13 cellular contexts compared by ENCODE assay signal in genomic region chr2:2229898-2230817, GRCh38.
DNase-seq lines count a peak whose midpoint lies in the region; ATAC-seq, FAIRE-seq and TF ChIP-seq lines count a peak whose summit lies in the region.
"Had no signal": no experiment of that assay in that cellular context is flagged by ENCODE, and none has a peak within 500 bp of the region (broad histone marks: within the 10 kb centered on the region; RNA-seq: fewer than 3 reads in every experiment).

No MANE protein-coding gene starts in this region.

- no peaks in the 10 kb centered on the region for H3K9me3 Mint-ChIP-seq in type B pancreatic cell
- H3K9me3 Mint-ChIP-seq: activated naive CD4-positive, alpha-beta T cell treated with anti-CD3 and anti-CD28 coated beads, Interleukin-2, amount 10 ng/mL, durations not matched to agents 7 days and 5 days had no signal

- no peak overlapping the region for H3K4me3 Mint-ChIP-seq in type B pancreatic cell
- H3K4me3 Mint-ChIP-seq: activated naive CD4-positive, alpha-beta T cell treated with anti-CD3 and anti-CD28 coated beads, Interleukin-2, amount 10 ng/mL, durations not matched to agents 7 days and 5 days had no signal

- H3K27ac Mint-ChIP-seq in type B pancreatic cell, result no peak overlapping the region
- H3K27ac Mint-ChIP-seq: activated naive CD4-positive, alpha-beta T cell treated with anti-CD3 and anti-CD28 coated beads, Interleukin-2, amount 10 ng/mL, durations not matched to agents 7 days and 5 days had no signal

- no peak for ATAC-seq in HepG2
- ATAC-seq in right lobe of liver, result no peak
- ATAC-seq: lower lobe of right lung had no signal

- H3K9ac ChIP-seq in HepG2 (ENCODE audit: insufficient read depth, low read depth, low read length), result no peak overlapping the region
- H3K9ac ChIP-seq: BLaER1 treated with 17β-estradiol and CSF1 and Interleukin-3, amounts not matched to agents 10 nM and 100 nM had no signal

- H3K27ac ChIP-seq in HepG2 (ENCODE audit: extremely low read length, insufficient read depth, low read length) (no peak overlapping the region), right lobe of liver (no peak overlapping the region), OCI-LY7 (ENCODE audit: low read depth, low read length, poor library complexity, severe bottlenecking) (no peak overlapping the region)
- no peak overlapping the region for H3K27ac ChIP-seq in effector memory CD4-positive, alpha-beta T cell (ENCODE audit: insufficient read depth, low read length, poor library complexity, severe bottlenecking)
- H3K27ac ChIP-seq: BLaER1 treated with 17β-estradiol and CSF1 and Interleukin-3, amounts not matched to agents 10 nM and 100 nM; lower lobe of right lung; WERI-Rb-1 had no signal

- in situ Hi-C loops in HepG2 (cut with HindIII; ENCODE audit: extremely low pct_ligation_motif_present, low pct_unique_long_range_greater_than_20kb), result no loop called here

- no peak for TF ChIP-seq RAD21 in HepG2 (CRISPR knock-in tag; IDR thresholded peaks at IDR 0.05)

- H3K27me3 Mint-ChIP-seq in type B pancreatic cell, result no peaks in the 10 kb centered on the region

- no TSS peak for BruUV-seq in HepG2 (replicated peaks; lab: Mats Ljungman, UMichigan)
- no TSS peak for BruUV-seq in OCI-LY7 (replicated peaks; lab: Mats Ljungman, UMichigan)

- H3K4me1 ChIP-seq in HepG2 (ENCODE audit: insufficient read depth, low read length) (no peaks in the 10 kb centered on the region), right lobe of liver (no peaks in the 10 kb centered on the region), OCI-LY7 (ENCODE audit: insufficient read depth, low read length, poor library complexity, severe bottlenecking) (no peaks in the 10 kb centered on the region)
- no peaks in the 10 kb centered on the region for H3K4me1 ChIP-seq in effector memory CD4-positive, alpha-beta T cell (ENCODE audit: control insufficient read depth, insufficient read depth, low read length, poor library complexity, severe bottlenecking)
- H3K4me1 ChIP-seq: lower lobe of right lung had no signal

- H3K36me3 Mint-ChIP-seq in type B pancreatic cell, result no peaks in the 10 kb centered on the region
- H3K36me3 Mint-ChIP-seq: activated naive CD4-positive, alpha-beta T cell treated with anti-CD3 and anti-CD28 coated beads, Interleukin-2, amount 10 ng/mL, durations not matched to agents 7 days and 5 days had no signal

- FAIRE-seq in HepG2 (lab: Jason Lieb, UNC), result no peak

- peak; percentile 16; the same call in 1 of the 2 replicates for TF ChIP-seq CTCF in HepG2 (CRISPR knock-in tag; IDR thresholded peaks at IDR 0.05)
- peak in 1 of 4 donors; percentile 7 for TF ChIP-seq CTCF in right lobe of liver (IDR thresholded peaks at IDR 0.05)
- TF ChIP-seq CTCF in OCI-LY7 (conservative IDR thresholded peaks at IDR 0.05; ENCODE audit: low read length), result peak; percentile 41; the same call in 1 of the 2 replicates
- TF ChIP-seq CTCF in type B pancreatic cell (conservative IDR thresholded peaks at IDR 0.05), result peak; percentile 44

- H3K4me1 Mint-ChIP-seq in type B pancreatic cell (ENCODE audit: unreplicated experiment), result no peaks in the 10 kb centered on the region
- H3K4me1 Mint-ChIP-seq: activated naive CD4-positive, alpha-beta T cell treated with anti-CD3 and anti-CD28 coated beads, Interleukin-2, amount 10 ng/mL, durations not matched to agents 7 days and 5 days had no signal

- no peak overlapping the region for H3K4me2 ChIP-seq in HepG2 (ENCODE audit: low read depth, low read length)
- no peak overlapping the region for H3K4me2 ChIP-seq in OCI-LY7 (ENCODE audit: low read length)

- H2AFZ ChIP-seq in HepG2 (ENCODE audit: low read length) (no peak overlapping the region), OCI-LY7 (ENCODE audit: low read length) (no peak overlapping the region)

- no peaks in the 10 kb centered on the region for H3K9me2 ChIP-seq in OCI-LY7 (ENCODE audit: insufficient read depth, low read length)

- no peaks in the 10 kb centered on the region for H3K79me2 ChIP-seq in HepG2 (ENCODE audit: insufficient read depth, low read length)
- no peaks in the 10 kb centered on the region for H3K79me2 ChIP-seq in OCI-LY7 (ENCODE audit: insufficient read depth, low read depth, low read length)

- H3K4me3 ChIP-seq in HepG2 (replicated peaks in 1 of 3; ENCODE audit: insufficient read depth in 1 of 3, low read depth in 2 of 3, low read length in 3 of 3) (no peak overlapping the region), right lobe of liver (no peak overlapping the region), OCI-LY7 (ENCODE audit: low read depth, low read length, poor library complexity, severe bottlenecking) (no peak overlapping the region)
- H3K4me3 ChIP-seq in effector memory CD4-positive, alpha-beta T cell (ENCODE audit: insufficient read depth, low read depth, low read length, poor library complexity, severe bottlenecking), result no peak overlapping the region
- H3K4me3 ChIP-seq: BLaER1 treated with 17β-estradiol and CSF1 and Interleukin-3, amounts not matched to agents 10 nM and 100 nM; lower lobe of right lung had no signal

- TF ChIP-seq POLR2A in HepG2 (IDR thresholded peaks at IDR 0.05; ENCODE audit: insufficient read depth in 1 of 2, low read depth in 2 of 2, low read length in 2 of 2) (no peak), right lobe of liver (IDR thresholded peaks at IDR 0.05) (no peak)

- POLR2A ChIA-PET in HepG2 (lab: Yijun Ruan, JAX), result no interaction called here
- POLR2A ChIA-PET in OCI-LY7 (lab: Charles Lee), result no interaction called here

- no peak for TF ChIP-seq EP300 in HepG2 (IDR thresholded peaks at IDR 0.05; ENCODE audit: low read depth in 2 of 2, low read length in 2 of 2)
- no peak for TF ChIP-seq EP300 in HepG2 (CRISPR knock-in tag; IDR thresholded peaks at IDR 0.05; ENCODE audit: borderline replicate concordance)

- no peak for DNase-seq in HepG2 (ENCODE audit: low spot score)
- DNase-seq in right lobe of liver, result no peak
- DNase-seq in OCI-LY7 (ENCODE audit: low spot score), result no peak
- DNase-seq in head of caudate nucleus, result peak; percentile 26 to 82 (median 58)
- DNase-seq in type B pancreatic cell (ENCODE audit: extremely low spot score, unreplicated experiment), result no peak
- DNase-seq in effector memory CD4-positive, alpha-beta T cell, result no peak
- no peak for DNase-seq in kidney glomerular epithelial cell (lab: John Stamatoyannopoulos, UW)
- DNase-seq in activated T-cell treated with anti-CD3 and anti-CD28 coated beads, Interleukin-2, amount 50 U/mL, for 1 hour, result no peak
- DNase-seq: activated naive CD4-positive, alpha-beta T cell treated with anti-CD3 and anti-CD28 coated beads, Interleukin-2, amount 10 ng/mL, durations not matched to agents 7 days and 5 days; erythroblast; lower lobe of right lung; WERI-Rb-1 had no signal

- intact Hi-C loops in HepG2 (cut with micrococcal nuclease; ENCODE audit: unreplicated experiment), result no loop called here
- intact Hi-C loops in right lobe of liver (cut with DNase I), result no loop called here
- intact Hi-C loops in OCI-LY7 (cut with micrococcal nuclease; ENCODE audit: unreplicated experiment), result no loop called here
- intact Hi-C loops in head of caudate nucleus (cut with DNase I), result no loop called here

- WGBS in HepG2 (ENCODE audit: low lambda C conversion rate), result 31% methylated on average over 18 of the region's 18 CpGs
- WGBS in right lobe of liver (ENCODE audit: insufficient coverage, low coverage, low lambda C conversion rate, missing lambda C conversion rate), result 53% methylated on average over 12 of the region's 18 CpGs

- no peaks in the 10 kb centered on the region for H3K9me3 ChIP-seq in HepG2 (ENCODE audit: low read length)
- H3K9me3 ChIP-seq in right lobe of liver, result no peaks in the 10 kb centered on the region
- H3K9me3 ChIP-seq in OCI-LY7 (ENCODE audit: low read length), result no peaks in the 10 kb centered on the region
- no peaks in the 10 kb centered on the region for H3K9me3 ChIP-seq in effector memory CD4-positive, alpha-beta T cell (ENCODE audit: control insufficient read depth, low read length)
- H3K9me3 ChIP-seq: BLaER1 treated with 17β-estradiol and CSF1 and Interleukin-3, amounts not matched to agents 10 nM and 100 nM; lower lobe of right lung had no signal

- CTCF ChIA-PET in HepG2 (lab: Yijun Ruan, JAX; ENCODE audit: low intra/inter-chr PET ratio, low total read pairs), result no interaction called here
- CTCF ChIA-PET in OCI-LY7 (lab: Charles Lee; ENCODE audit: unreplicated experiment), result no interaction called here

- H3K36me3 ChIP-seq in HepG2 (replicated peaks in 1 of 2; ENCODE audit: control insufficient read depth in 1 of 2, insufficient read depth in 2 of 2, low read length in 2 of 2) (no peaks in the 10 kb centered on the region), right lobe of liver (no peaks in the 10 kb centered on the region), OCI-LY7 (ENCODE audit: insufficient read depth, low read length) (no peaks in the 10 kb centered on the region)
- no peaks in the 10 kb centered on the region for H3K36me3 ChIP-seq in effector memory CD4-positive, alpha-beta T cell (ENCODE audit: control insufficient read depth, insufficient read depth, low read length)
- H3K36me3 ChIP-seq: BLaER1 treated with 17β-estradiol and CSF1 and Interleukin-3, amounts not matched to agents 10 nM and 100 nM; lower lobe of right lung; WERI-Rb-1 had no signal

- H3K27me3 ChIP-seq in HepG2 (ENCODE audit: control insufficient read depth in 1 of 2, insufficient read depth in 2 of 2, low read length in 2 of 2) (peaks cover 0 to 14% of the 10 kb centered on the region in 2 experiments; a peak in 2 of 5 replicates), right lobe of liver (no peaks in the 10 kb centered on the region)
- no peaks in the 10 kb centered on the region for H3K27me3 ChIP-seq in effector memory CD4-positive, alpha-beta T cell (replicated peaks; ENCODE audit: control insufficient read depth, insufficient read depth, low read length, poor library complexity, severe bottlenecking)
- H3K27me3 ChIP-seq: BLaER1 treated with 17β-estradiol and CSF1 and Interleukin-3, amounts not matched to agents 10 nM and 100 nM had no signal

- no peaks in the 10 kb centered on the region for H4K20me1 ChIP-seq in HepG2 (ENCODE audit: insufficient read depth, low read length)
- H4K20me1 ChIP-seq in OCI-LY7 (ENCODE audit: insufficient read depth, low read length), result no peaks in the 10 kb centered on the region
- H4K20me1 ChIP-seq: BLaER1 treated with 17β-estradiol and CSF1 and Interleukin-3, amounts not matched to agents 10 nM and 100 nM had no signal

TF ChIP-seq in HepG2, 621 proteins besides CTCF, POLR2A, EP300 and RAD21 (continues in another document):
- TF ChIP-seq SALL2 (CRISPR knock-in tag; IDR thresholded peaks at IDR 0.05) (no peak), ZNF776 (CRISPR knock-in tag; IDR thresholded peaks at IDR 0.05) (no peak), ATF7 (IDR thresholded peaks at IDR 0.05) (no peak), ATF7 (CRISPR knock-in tag; IDR thresholded peaks at IDR 0.05) (no peak), SOX5 (CRISPR knock-in tag; IDR thresholded peaks at IDR 0.05; ENCODE audit: borderline replicate concordance) (no peak), LBX2 (CRISPR knock-in tag; IDR thresholded peaks at IDR 0.05; ENCODE audit: borderline replicate concordance) (no peak), CAMTA2 (CRISPR knock-in tag; IDR thresholded peaks at IDR 0.05; ENCODE audit: borderline replicate concordance) (no peak)

Comparison
In these comparisons a context has a peak if more than half of its experiments do, and no peak if none do; other contexts are left out.
1. DNase-seq: peak in head of caudate nucleus (42 of 42); none in HepG2 (single experiment), right lobe of liver (0 of 3), OCI-LY7 (single experiment), type B pancreatic cell (single experiment), effector memory CD4-positive, alpha-beta T cell (0 of 3), kidney glomerular epithelial cell (single experiment) and activated T-cell treated with anti-CD3 and anti-CD28 coated beads, Interleukin-2, amount 50 U/mL, for 1 hour (single experiment).